In the genomic region with DNA sequence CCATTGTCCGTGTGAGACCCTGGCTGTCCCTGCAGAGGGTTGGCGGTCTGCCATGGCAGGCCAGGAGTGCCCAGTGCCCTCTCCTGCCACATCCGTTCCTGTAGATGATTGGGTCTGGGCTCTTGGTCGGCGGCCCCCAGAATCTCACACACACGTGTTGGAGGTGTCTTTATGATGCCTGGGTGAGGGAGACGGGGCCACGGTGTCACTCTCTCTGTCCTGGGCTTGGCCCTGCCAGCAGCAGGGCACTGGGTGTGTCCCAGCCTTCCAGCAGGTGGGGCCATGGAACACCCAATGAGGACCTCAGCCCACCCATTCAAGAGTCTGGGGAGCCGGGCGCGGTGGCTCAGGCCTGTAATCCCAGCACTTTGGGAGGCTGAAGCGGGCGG, we compare ENCODE assay signal across 1 cellular context.
TF ChIP-seq lines count a peak whose summit lies in the region.

No MANE protein-coding gene starts in this region.

TF ChIP-seq in IMR-90, 13 proteins besides CTCF, POLR2A, EP300 and RAD21:
- TF ChIP-seq RCOR1 (IDR thresholded peaks at IDR 0.05; ENCODE audit: insufficient replicate concordance, low read length) (no peak), RFX5 (IDR thresholded peaks at IDR 0.05; ENCODE audit: low read depth, low read length) (no peak), BHLHE40 (IDR thresholded peaks at IDR 0.05; ENCODE audit: low read depth, low read length) (no peak), ELK1 (IDR thresholded peaks at IDR 0.05; ENCODE audit: borderline replicate concordance, low read depth, low read length) (no peak), MXI1 (IDR thresholded peaks at IDR 0.05; ENCODE audit: borderline replicate concordance, low read depth, low read length) (no peak), MAFK (IDR thresholded peaks at IDR 0.05; ENCODE audit: low read depth, low read length) (no peak), SMC3 (IDR thresholded peaks at IDR 0.05; ENCODE audit: low read depth, low read length) (no peak), CHD1 (IDR thresholded peaks at IDR 0.05; ENCODE audit: low read depth, low read length) (no peak), FOS (IDR thresholded peaks at IDR 0.05; ENCODE audit: low read depth, low read length) (no peak), MAZ (IDR thresholded peaks at IDR 0.05; ENCODE audit: borderline replicate concordance, low read depth, low read length) (no peak), CEBPB (IDR thresholded peaks at IDR 0.05; ENCODE audit: low read depth, low read length) (no peak), USF2 (IDR thresholded peaks at IDR 0.05; ENCODE audit: low read depth, low read length) (no peak), NFE2L2 (IDR thresholded peaks at IDR 0.05; ENCODE audit: low read depth, low read length) (no peak)
